1 cellular context compared by ENCODE assay signal in the genomic region with DNA sequence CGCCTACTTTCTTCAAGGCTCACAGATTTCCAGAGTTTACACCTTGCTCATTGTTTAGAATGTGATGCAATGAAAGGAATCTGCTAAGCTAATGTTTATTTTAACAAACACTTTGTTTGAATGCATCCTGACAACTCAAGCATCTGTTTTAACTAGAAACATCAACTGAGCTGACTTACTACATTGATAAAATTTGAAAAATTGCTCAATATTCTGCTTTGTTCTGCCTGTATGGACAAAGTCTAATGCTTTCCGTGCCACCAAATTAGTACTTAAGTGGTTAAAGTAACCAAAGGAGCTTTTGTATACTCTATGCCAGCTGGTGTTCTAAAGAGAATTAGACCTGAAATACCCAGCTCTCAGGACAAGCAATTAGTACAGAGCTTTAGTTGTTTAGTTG.
TF ChIP-seq lines count a peak whose summit lies in the region.

No MANE protein-coding gene starts in this region.

TF ChIP-seq in Ishikawa, 13 proteins besides CTCF, POLR2A, EP300 and RAD21 (continued from another document):
- TF ChIP-seq REST (IDR thresholded peaks at IDR 0.05; ENCODE audit: low read depth) (no peak), TCF12 (IDR thresholded peaks at IDR 0.05; ENCODE audit: low read depth) (no peak), CEBPB (IDR thresholded peaks at IDR 0.05) (peak; percentile 27; the same call in 1 of the 2 replicates)
